Comparison of ENCODE assay signal across 8 cellular contexts in genomic region chr6:7242835-7243187, GRCh38.
DNase-seq lines count a peak whose midpoint lies in the region; ATAC-seq and TF ChIP-seq lines count a peak whose summit lies in the region.
"Had no signal": no experiment of that assay in that cellular context is flagged by ENCODE, and none has a peak within 500 bp of the region (broad histone marks: within the 10 kb centered on the region; RNA-seq: fewer than 3 reads in every experiment).

No MANE protein-coding gene starts in this region.

- TF ChIP-seq POLR2A in HCT116 (IDR thresholded peaks at IDR 0.05; ENCODE audit: borderline replicate concordance, extremely low read depth, insufficient read depth, insufficient read length) (no peak), adrenal gland (IDR thresholded peaks at IDR 0.05) (no peak)

- 47 to 73% (median 57%) methylated on average over 4 of the region's 4 CpGs for WGBS in adrenal gland, 4 donors

- peaks cover 15% of the 10 kb centered on the region; the same call in 1 of the 2 replicates for H3K79me2 ChIP-seq in HCT116 (ENCODE audit: insufficient read depth, low read length)

- peaks cover 20% of the 10 kb centered on the region for H3K36me3 Mint-ChIP-seq in memory B cell

- in situ Hi-C loops in GM13977 (cut with MboI; ENCODE audit: low pct_unique_long_range_greater_than_20kb, low sequenced_read_pairs, unreplicated experiment), result loop anchor here (25.0 kb wide), 2 partner anchors 456 to 556 kb away; no protein-coding TSS in a partner anchor

- no peaks in the 10 kb centered on the region for H3K9me2 ChIP-seq in HCT116 (ENCODE audit: insufficient read depth)

- H3K4me1 ChIP-seq in HCT116 (ENCODE audit: control insufficient read depth in 1 of 2, insufficient read depth in 2 of 2, low read length in 2 of 2) (peaks cover 34 to 46% of the 10 kb centered on the region in 2 experiments), adrenal gland (replicated peaks in 1 of 2) (peaks cover 8 to 26% of the 10 kb centered on the region in 2 donors), subcutaneous abdominal adipose tissue (ENCODE audit: control insufficient read depth in 5 of 5, insufficient read depth in 5 of 5, low read length in 5 of 5) (peaks cover 7 to 32% (median 22%) of the 10 kb centered on the region in 5 donors)

- peaks cover 22% of the 10 kb centered on the region for H3K4me1 Mint-ChIP-seq in memory B cell

- no peak overlapping the region for H3K27ac ChIP-seq in HCT116 (ENCODE audit: low read depth, low read length)
- peak overlapping the region; percentile 5 to 71 (median 48) for H3K27ac ChIP-seq in adrenal gland
- peak overlapping the region; percentile 76 for H3K27ac ChIP-seq in subcutaneous abdominal adipose tissue (ENCODE audit: low read depth, low read length)

- no peaks in the 10 kb centered on the region for H3K27me3 ChIP-seq in HCT116 (ENCODE audit: insufficient read depth, low read length)
- no peaks in the 10 kb centered on the region for H3K27me3 ChIP-seq in adrenal gland
- H3K27me3 ChIP-seq in subcutaneous abdominal adipose tissue (ENCODE audit: control insufficient read depth in 5 of 5, insufficient read depth in 4 of 5, low read length in 5 of 5), result no peaks in the 10 kb centered on the region

- H3K9me3 ChIP-seq in HCT116 (ENCODE audit: control insufficient read depth in 1 of 2, insufficient read depth in 1 of 2, low read depth in 1 of 2, low read length in 2 of 2) (no peaks in the 10 kb centered on the region), adrenal gland (replicated peaks in 1 of 3) (no peaks in the 10 kb centered on the region), subcutaneous abdominal adipose tissue (ENCODE audit: control insufficient read depth in 5 of 5, low read length in 5 of 5) (no peaks in the 10 kb centered on the region)

- H3K4me2 ChIP-seq in HCT116 (ENCODE audit: low read length), result 0 out of 2 replicates have a peak overlapping the region, but pooled peaks have one; percentile 42

- peak overlapping the region; percentile 86 for H3K27ac Mint-ChIP-seq in memory B cell
- H3K27ac Mint-ChIP-seq: stimulated activated effector memory CD8-positive, alpha-beta T cell treated with anti-CD3 and anti-CD28 coated beads, Interleukin-12 subunit alpha, Interleukin-12 subunit beta, amount 100 ng/mL, for 72 hours had no signal

- H3K4me3 ChIP-seq in HCT116 (replicated peaks in 1 of 2; ENCODE audit: low read depth in 1 of 2, low read length in 2 of 2) (no peak overlapping the region), adrenal gland (no peak overlapping the region), subcutaneous abdominal adipose tissue (ENCODE audit: low read depth in 1 of 5, low read length in 5 of 5) (no peak overlapping the region)

- DNase-seq in HCT116 (ENCODE audit: low read depth, low spot score), result no peak
- no peak for DNase-seq in adrenal gland
- DNase-seq in memory B cell (ENCODE audit: low spot score in 2 of 2), result no peak
- no peak for DNase-seq in GM13977 (ENCODE audit: low spot score)
- no peak for DNase-seq in Kasumi-1 (lab: John Stamatoyannopoulos, UW)

- TF ChIP-seq RAD21 in HCT116 (IDR thresholded peaks at IDR 0.05; ENCODE audit: low read depth), result no peak

- TF ChIP-seq CTCF in HCT116 (IDR thresholded peaks at IDR 0.05 in 2 of 3, conservative IDR thresholded peaks at IDR 0.05 in 1 of 3; ENCODE audit: borderline replicate concordance in 1 of 3, insufficient read depth in 1 of 3, low read depth in 2 of 3, low read length in 2 of 3) (no peak), adrenal gland (IDR thresholded peaks at IDR 0.05) (no peak), GM13977 (IDR thresholded peaks at IDR 0.05; ENCODE audit: extremely low read depth, insufficient read depth, missing control alignments) (no peak)

- CTCF ChIA-PET in HCT116 (lab: Charles Lee), result interaction anchor here (0.9 to 2.8 kb wide), 7 partner anchors 9 to 566 kb away, joined by 3 to 11 read pairs (median 4); no protein-coding TSS in a partner anchor

- ATAC-seq in HCT116 (no peak), memory B cell (ENCODE audit: low read depth) (no peak), HG03565 (IDR thresholded peaks at IDR 0.05; ENCODE audit: unreplicated experiment) (no peak)

- BruUV-seq in HCT116 (replicated peaks; lab: Mats Ljungman, UMichigan), result no TSS peak

- no peaks in the 10 kb centered on the region for H3K9me3 Mint-ChIP-seq in memory B cell
- H3K9me3 Mint-ChIP-seq: stimulated activated effector memory CD8-positive, alpha-beta T cell treated with anti-CD3 and anti-CD28 coated beads, Interleukin-12 subunit alpha, Interleukin-12 subunit beta, amount 100 ng/mL, for 72 hours had no signal

- no peaks in the 10 kb centered on the region for H4K20me1 ChIP-seq in HCT116 (ENCODE audit: insufficient read depth)

- RAD21 ChIA-PET in HCT116 (lab: Charles Lee; ENCODE audit: low non-redundant PET in 1 of 2, low total read pairs in 2 of 2, uncharacterized antibody in 2 of 2, unreplicated experiment in 2 of 2), result interaction anchor here in 1 of 2 experiments (0.5 kb wide), 1 partner anchor 76 kb away, joined by 4 read pairs; no protein-coding TSS in a partner anchor

- intact Hi-C loops in HCT116 (cut with micrococcal nuclease) (loop anchor here (1.0 kb wide), 2 partner anchors 519 to 567 kb away; no protein-coding TSS in a partner anchor), adrenal gland (cut with DNase I) (loop anchor here (5.0 to 10.0 kb wide), 2 partner anchors 136 to 518 kb away; partner anchors contain the start of gene RREB1 (in 1 of the 2))

- H3K36me3 ChIP-seq in HCT116 (ENCODE audit: control insufficient read depth in 1 of 2, insufficient read depth in 2 of 2, low read length in 2 of 2) (peaks cover 3 to 4% of the 10 kb centered on the region in 2 experiments; a peak in 2 of 4 replicates), adrenal gland (replicated peaks in 1 of 2) (peaks cover 0 to 35% of the 10 kb centered on the region in 2 donors), subcutaneous abdominal adipose tissue (ENCODE audit: control insufficient read depth in 5 of 5, insufficient read depth in 5 of 5, low read length in 5 of 5) (peaks cover 0 to 56% (median 49%) of the 10 kb centered on the region in 5 donors)

- H3K9ac ChIP-seq in HCT116 (ENCODE audit: low read length) (peak overlapping the region; percentile 2; the same call in 1 of the 2 replicates), subcutaneous abdominal adipose tissue (ENCODE audit: low read length in 5 of 5) (peak overlapping the region in 1 of 5 donors; percentile 4)

- H2AFZ ChIP-seq in HCT116 (ENCODE audit: low read depth, low read length, poor library complexity, severe bottlenecking), result no peak overlapping the region

- POLR2A ChIA-PET in HCT116 (lab: Charles Lee), result no interaction called here

- H3K27me3 Mint-ChIP-seq in memory B cell, result no peaks in the 10 kb centered on the region

- H3K4me3 Mint-ChIP-seq in memory B cell, result no peak overlapping the region
- H3K4me3 Mint-ChIP-seq: stimulated activated effector memory CD8-positive, alpha-beta T cell treated with anti-CD3 and anti-CD28 coated beads, Interleukin-12 subunit alpha, Interleukin-12 subunit beta, amount 100 ng/mL, for 72 hours had no signal

TF ChIP-seq in HCT116, 20 proteins besides CTCF, POLR2A, EP300 and RAD21:
- no peak for TF ChIP-seq CBX3 (IDR thresholded peaks at IDR 0.05; ENCODE audit: low read depth)
- TF ChIP-seq SIN3A (IDR thresholded peaks at IDR 0.05; ENCODE audit: low read depth), result no peak
- TF ChIP-seq CEBPB (IDR thresholded peaks at IDR 0.05; ENCODE audit: low read depth), result no peak
